15 cellular contexts compared by ENCODE assay signal in genomic region chr2:11930211-11930761, GRCh38.
DNase-seq lines count a peak whose midpoint lies in the region; ATAC-seq and TF ChIP-seq lines count a peak whose summit lies in the region.
"Had no signal": no experiment of that assay in that cellular context is flagged by ENCODE, and none has a peak within 500 bp of the region (broad histone marks: within the 10 kb centered on the region; RNA-seq: fewer than 3 reads in every experiment).

No MANE protein-coding gene starts in this region.

- H3K9me3 ChIP-seq in right lobe of liver = no peaks in the 10 kb centered on the region
- H3K9me3 ChIP-seq: BE2C had no signal

- no peak overlapping the region for H3K4me3 ChIP-seq in right lobe of liver

- intact Hi-C loops in right lobe of liver (cut with DNase I) = no loop called here

- no peak for TF ChIP-seq POLR2A in right lobe of liver (IDR thresholded peaks at IDR 0.05)

- peak; percentile 15 for DNase-seq in stimulated activated CD4-positive, alpha-beta T cell treated with anti-CD3 and anti-CD28 coated beads, Interleukin-15, amount 100 ng/mL, for 24 hours
- DNase-seq in stimulated activated CD4-positive, alpha-beta T cell treated with anti-CD3 and anti-CD28 coated beads, Interleukin-1b, Interleukin-23, amount 100 ng/mL, for 48 hours = no peak
- DNase-seq in right lobe of liver (peak in 1 of 3 donors; percentile 41), NCI-H524 (lab: John Stamatoyannopoulos, UW) (no peak), AML-193 (lab: John Stamatoyannopoulos, UW) (no peak), GM19238 (ENCODE audit: insufficient read length, low spot score) (no peak)
- DNase-seq: activated T-cell treated with anti-CD3 and anti-CD28 coated beads, Interleukin-2, amount 50 U/mL, for 1 hour; BE2C; mesendoderm; NCI-H1048; stimulated activated CD4-positive, alpha-beta T cell treated with anti-CD3 and anti-CD28 coated beads, Interleukin-2, amount 100 ng/mL, for 48 hours; stimulated activated naive CD4-positive, alpha-beta T cell; WERI-Rb-1 had no signal

- H3K36me3 ChIP-seq in right lobe of liver = no peaks in the 10 kb centered on the region
- H3K36me3 ChIP-seq: BE2C, WERI-Rb-1 had no signal

- H3K27me3 ChIP-seq in right lobe of liver = no peaks in the 10 kb centered on the region
- H3K27me3 ChIP-seq: BE2C had no signal

- WGBS in right lobe of liver (ENCODE audit: insufficient coverage, low coverage, low lambda C conversion rate, missing lambda C conversion rate) = 45% methylated on average over 8 of the region's 11 CpGs

- H3K4me1 ChIP-seq in right lobe of liver = no peaks in the 10 kb centered on the region

- peak overlapping the region; percentile 50 for H3K27ac ChIP-seq in VCaP
- no peak overlapping the region for H3K27ac ChIP-seq in right lobe of liver
- H3K27ac ChIP-seq: WERI-Rb-1 had no signal

- peak; percentile 46 to 74 (median 66) for ATAC-seq in right lobe of liver
- ATAC-seq in GM21619 (IDR thresholded peaks at IDR 0.05; ENCODE audit: unreplicated experiment) = no peak

- no peak for TF ChIP-seq CTCF in VCaP (conservative IDR thresholded peaks at IDR 0.05)
- TF ChIP-seq CTCF in right lobe of liver (IDR thresholded peaks at IDR 0.05) = no peak
